16 cellular contexts compared by ENCODE assay signal in genomic region chr4:48131736-48132135, GRCh38. TPM values are rescaled to one million over a fixed set of nuclear protein-coding genes. Genes with fewer than 3 reads are reported as not detected.
DNase-seq lines count a peak whose midpoint lies in the region; ATAC-seq and TF ChIP-seq lines count a peak whose summit lies in the region.
"Had no signal": no experiment of that assay in that cellular context is flagged by ENCODE, and none has a peak within 500 bp of the region (broad histone marks: within the 10 kb centered on the region; RNA-seq: fewer than 3 reads in every experiment).

No MANE protein-coding gene starts in this region.

- DNase-seq in activated CD4-positive, alpha-beta T cell treated with anti-CD3 and anti-CD28 coated beads, Interleukin-2, amount 10 ng/mL, durations not matched to agents 24 days and 14 days: no peak
- no peak for DNase-seq in activated CD4-positive, alpha-beta T cell treated with anti-CD3 and anti-CD28 coated beads for 1 hour
- DNase-seq in DMS53 treated with DMSO at 0.1 percent for 48 hours (lab: John Stamatoyannopoulos, UW; ENCODE audit: unreplicated experiment): peak; percentile 8
- DNase-seq in activated T-helper 2 cell treated with anti-CD3 and anti-CD28 coated beads, Interferon-gamma antibody, Interleukin-2, Interleukin-4, amounts not matched to agents 10 μg/mL and 5 μg/mL and 100 μg/mL, durations not matched to agents 14 hours and 24 hours and 36 hours (ENCODE audit: low spot score): no peak
- DNase-seq in natural killer cell: no peak
- no peak for DNase-seq in stimulated activated CD4-positive, alpha-beta T cell treated with anti-CD3 and anti-CD28 coated beads, Interleukin-2, amount 100 ng/mL, for 48 hours
- DNase-seq in SIG-M5 (lab: John Stamatoyannopoulos, UW): no peak
- DNase-seq in GDM1 (lab: John Stamatoyannopoulos, UW): no peak
- DNase-seq: activated CD4-positive, alpha-beta T cell treated with anti-CD3 and anti-CD28 coated beads for 4 hours; Kasumi-1; NCI-H1092; NCI-H2029 treated with DMSO at 0.1 percent for 48 hours; right lobe of liver had no signal

- ATAC-seq in natural killer cell: no peak
- ATAC-seq: HCT116, right lobe of liver had no signal

- peak overlapping the region; percentile 78 for H3K4me3 Mint-ChIP-seq in activated CD4-positive, alpha-beta T cell treated with anti-CD3 and anti-CD28 coated beads, Interleukin-2, amount 10 ng/mL, durations not matched to agents 24 days and 14 days
- H3K4me3 Mint-ChIP-seq in activated T-helper 2 cell treated with anti-CD3 and anti-CD28 coated beads, Interferon-gamma antibody, Interleukin-2, Interleukin-4, amounts not matched to agents 10 μg/mL and 5 μg/mL and 100 μg/mL, durations not matched to agents 14 hours and 24 hours and 36 hours (ENCODE audit: low read depth): peak overlapping the region; percentile 38
- peak overlapping the region; percentile 97 for H3K4me3 Mint-ChIP-seq in natural killer cell
- H3K4me3 Mint-ChIP-seq: dendritic cell treated with granulocyte-macrophage colony-stimulating factor and Interleukin-4, amounts not matched to agents 40 ng/mL and 50 ng/mL, for 4 days had no signal

- H3K36me3 Mint-ChIP-seq in activated CD4-positive, alpha-beta T cell treated with anti-CD3 and anti-CD28 coated beads, Interleukin-2, amount 10 ng/mL, durations not matched to agents 24 days and 14 days (ENCODE audit: low read depth): peaks cover 9% of the 10 kb centered on the region
- peaks cover 13% of the 10 kb centered on the region for H3K36me3 Mint-ChIP-seq in activated T-helper 2 cell treated with anti-CD3 and anti-CD28 coated beads, Interferon-gamma antibody, Interleukin-2, Interleukin-4, amounts not matched to agents 10 μg/mL and 5 μg/mL and 100 μg/mL, durations not matched to agents 14 hours and 24 hours and 36 hours (ENCODE audit: low read depth)
- no peaks in the 10 kb centered on the region for H3K36me3 Mint-ChIP-seq in natural killer cell

- H3K4me1 Mint-ChIP-seq in activated CD4-positive, alpha-beta T cell treated with anti-CD3 and anti-CD28 coated beads, Interleukin-2, amount 10 ng/mL, durations not matched to agents 24 days and 14 days: peaks cover 73% of the 10 kb centered on the region
- peaks cover 75% of the 10 kb centered on the region for H3K4me1 Mint-ChIP-seq in activated T-helper 2 cell treated with anti-CD3 and anti-CD28 coated beads, Interferon-gamma antibody, Interleukin-2, Interleukin-4, amounts not matched to agents 10 μg/mL and 5 μg/mL and 100 μg/mL, durations not matched to agents 14 hours and 24 hours and 36 hours (ENCODE audit: low read depth)
- H3K4me1 Mint-ChIP-seq in natural killer cell: peaks cover 82 to 88% of the 10 kb centered on the region in 2 donors

- no peaks in the 10 kb centered on the region for H3K9me3 Mint-ChIP-seq in activated CD4-positive, alpha-beta T cell treated with anti-CD3 and anti-CD28 coated beads, Interleukin-2, amount 10 ng/mL, durations not matched to agents 24 days and 14 days
- H3K9me3 Mint-ChIP-seq in activated T-helper 2 cell treated with anti-CD3 and anti-CD28 coated beads, Interferon-gamma antibody, Interleukin-2, Interleukin-4, amounts not matched to agents 10 μg/mL and 5 μg/mL and 100 μg/mL, durations not matched to agents 14 hours and 24 hours and 36 hours: no peaks in the 10 kb centered on the region
- no peaks in the 10 kb centered on the region for H3K9me3 Mint-ChIP-seq in natural killer cell
- H3K9me3 Mint-ChIP-seq: dendritic cell treated with granulocyte-macrophage colony-stimulating factor and Interleukin-4, amounts not matched to agents 40 ng/mL and 50 ng/mL, for 4 days had no signal

- H3K27me3 Mint-ChIP-seq in activated CD4-positive, alpha-beta T cell treated with anti-CD3 and anti-CD28 coated beads, Interleukin-2, amount 10 ng/mL, durations not matched to agents 24 days and 14 days: no peaks in the 10 kb centered on the region
- no peaks in the 10 kb centered on the region for H3K27me3 Mint-ChIP-seq in activated T-helper 2 cell treated with anti-CD3 and anti-CD28 coated beads, Interferon-gamma antibody, Interleukin-2, Interleukin-4, amounts not matched to agents 10 μg/mL and 5 μg/mL and 100 μg/mL, durations not matched to agents 14 hours and 24 hours and 36 hours (ENCODE audit: low read depth)
- no peaks in the 10 kb centered on the region for H3K27me3 Mint-ChIP-seq in natural killer cell (ENCODE audit: low read depth in 2 of 2)

- H3K27ac Mint-ChIP-seq in activated CD4-positive, alpha-beta T cell treated with anti-CD3 and anti-CD28 coated beads, Interleukin-2, amount 10 ng/mL, durations not matched to agents 24 days and 14 days: peak overlapping the region; percentile 93
- H3K27ac Mint-ChIP-seq in activated T-helper 2 cell treated with anti-CD3 and anti-CD28 coated beads, Interferon-gamma antibody, Interleukin-2, Interleukin-4, amounts not matched to agents 10 μg/mL and 5 μg/mL and 100 μg/mL, durations not matched to agents 14 hours and 24 hours and 36 hours: no peak overlapping the region
- H3K27ac Mint-ChIP-seq in natural killer cell: peak overlapping the region in 1 of 2 donors; percentile 91
- H3K27ac Mint-ChIP-seq: dendritic cell treated with granulocyte-macrophage colony-stimulating factor and Interleukin-4, amounts not matched to agents 40 ng/mL and 50 ng/mL, for 4 days had no signal

- no peak for TF ChIP-seq CTCF in natural killer cell (IDR thresholded peaks at IDR 0.05)

- intact Hi-C loops in activated CD4-positive, alpha-beta T cell treated with anti-CD3 and anti-CD28 coated beads, Interleukin-2, amount 10 ng/mL, durations not matched to agents 24 days and 14 days (cut with micrococcal nuclease): loop anchor here (5.0 to 10.0 kb wide), 2 partner anchors 413 to 701 kb away; partner anchors contain the start of gene OCIAD1
- intact Hi-C loops in activated T-helper 2 cell treated with anti-CD3 and anti-CD28 coated beads, Interferon-gamma antibody, Interleukin-2, Interleukin-4, amounts not matched to agents 10 μg/mL and 5 μg/mL and 100 μg/mL, durations not matched to agents 14 hours and 24 hours and 36 hours (cut with micrococcal nuclease): no loop called here
- intact Hi-C loops in natural killer cell (cut with micrococcal nuclease): loop anchor here (5.0 to 10.0 kb wide), 2 partner anchors 84 to 217 kb away; partner anchors contain the start of gene NFXL1

RNA-seq across cellular contexts. Expression of gene TXK, which starts 2.3 kb away (rescaled TPM):
- 7.6 and 8.0 TPM in 2 replicates for total RNA-seq in activated CD4-positive, alpha-beta T cell treated with anti-CD3 and anti-CD28 coated beads, Interleukin-2, amount 10 ng/mL, durations not matched to agents 24 days and 14 days
- 0.76 and 1.8 TPM in 2 replicates for total RNA-seq in activated T-helper 2 cell treated with anti-CD3 and anti-CD28 coated beads, Interferon-gamma antibody, Interleukin-2, Interleukin-4, amounts not matched to agents 10 μg/mL and 5 μg/mL and 100 μg/mL, durations not matched to agents 14 hours and 24 hours and 36 hours
- total RNA-seq in natural killer cell: 100 to 1,000 TPM; 197 to 338 (median 225) TPM
- total RNA-seq: G401 had no signal

Comparison
In these comparisons a context has a peak if more than half of its experiments do, and no peak if none do; other contexts are left out.
1. H3K4me3 Mint-ChIP-seq: peak in every context shown above with its lines; median percentile 97 in natural killer cell; 78 in activated CD4-positive, alpha-beta T cell treated with anti-CD3 and anti-CD28 coated beads, Interleukin-2, amount 10 ng/mL, durations not matched to agents 24 days and 14 days; 38 in activated T-helper 2 cell treated with anti-CD3 and anti-CD28 coated beads, Interferon-gamma antibody, Interleukin-2, Interleukin-4, amounts not matched to agents 10 μg/mL and 5 μg/mL and 100 μg/mL, durations not matched to agents 14 hours and 24 hours and 36 hours.
2. RNA of gene TXK, which starts 2.3 kb away (total RNA-seq): 197 to 338 TPM in natural killer cell; 7.6 to 8.0 TPM in activated CD4-positive, alpha-beta T cell treated with anti-CD3 and anti-CD28 coated beads, Interleukin-2, amount 10 ng/mL, durations not matched to agents 24 days and 14 days and 0.76 to 1.8 TPM in activated T-helper 2 cell treated with anti-CD3 and anti-CD28 coated beads, Interferon-gamma antibody, Interleukin-2, Interleukin-4, amounts not matched to agents 10 μg/mL and 5 μg/mL and 100 μg/mL, durations not matched to agents 14 hours and 24 hours and 36 hours; every median in the first group is over 10 times any median in the second.